In the genomic region with DNA sequence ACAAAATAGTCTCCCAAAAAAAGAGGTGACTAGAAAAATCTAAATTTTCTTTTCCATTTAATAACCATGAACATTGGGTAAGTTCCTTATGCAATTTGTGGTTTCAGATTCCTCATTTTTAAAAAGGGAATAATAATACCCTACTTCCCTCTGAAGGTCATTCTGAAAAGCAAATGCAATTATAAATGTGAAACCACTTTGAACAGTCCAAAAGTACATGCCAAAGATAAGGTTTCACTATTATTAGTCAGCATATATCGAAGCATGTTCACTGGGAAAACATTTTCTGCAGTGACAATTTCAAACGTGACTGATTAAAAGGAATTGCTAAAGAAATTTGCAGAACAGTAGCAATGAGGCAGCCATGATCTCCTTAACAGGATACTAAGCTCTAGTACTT, we compare ENCODE assay signal across 10 cellular contexts.
DNase-seq lines count a peak whose midpoint lies in the region; ATAC-seq and TF ChIP-seq lines count a peak whose summit lies in the region.
"Had no signal": no experiment of that assay in that cellular context is flagged by ENCODE, and none has a peak within 500 bp of the region (broad histone marks: within the 10 kb centered on the region; RNA-seq: fewer than 3 reads in every experiment).

No MANE protein-coding gene starts in this region.

- no peak for DNase-seq in Right ventricle myocardium superior
- DNase-seq in Right ventricle myocardium inferior (ENCODE audit: missing footprints): no peak
- peak; percentile 50 for DNase-seq in SK-N-MC (ENCODE audit: low read depth, low spot score)
- peak; percentile 72 to 81 for DNase-seq in foreskin fibroblast
- no peak for DNase-seq in vagina (ENCODE audit: extremely low spot score in 2 of 2)
- DNase-seq in DMS114 treated with DMSO at 0.1 percent for 48 hours (lab: John Stamatoyannopoulos, UW; ENCODE audit: unreplicated experiment): no peak
- DNase-seq in immature natural killer cell: no peak
- DNase-seq: activated CD8-positive, alpha-beta memory T cell treated with anti-CD3 and anti-CD28 coated beads, Interleukin-2, amount 10 ng/mL, durations not matched to agents 7 days and 5 days had no signal

- intact Hi-C loops in Right ventricle myocardium superior (cut with DNase I): no loop called here
- intact Hi-C loops in Right ventricle myocardium inferior (cut with DNase I): no loop called here
- intact Hi-C loops in vagina (cut with DNase I): no loop called here

- no peak overlapping the region for H3K4me3 Mint-ChIP-seq in immature natural killer cell
- H3K4me3 Mint-ChIP-seq: activated CD8-positive, alpha-beta memory T cell treated with anti-CD3 and anti-CD28 coated beads, Interleukin-2, amount 10 ng/mL, durations not matched to agents 7 days and 5 days had no signal

- H3K4me1 ChIP-seq in vagina: peaks cover 17% of the 10 kb centered on the region
- H3K4me1 ChIP-seq: BLaER1 had no signal

- TF ChIP-seq CTCF in foreskin fibroblast (IDR thresholded peaks at IDR 0.05; ENCODE audit: low read depth, low read length) (no peak), vagina (IDR thresholded peaks at IDR 0.05) (no peak)

- TF ChIP-seq POLR2A in vagina (IDR thresholded peaks at IDR 0.05): no peak

- no peaks in the 10 kb centered on the region for H3K27me3 ChIP-seq in vagina
- H3K27me3 ChIP-seq: BLaER1 had no signal

- H3K9me3 ChIP-seq in SK-N-MC (ENCODE audit: low read depth, low read length) (no peaks in the 10 kb centered on the region), vagina (no peaks in the 10 kb centered on the region)
- H3K9me3 ChIP-seq: BLaER1 had no signal

- no peak overlapping the region for H3K27ac Mint-ChIP-seq in immature natural killer cell
- H3K27ac Mint-ChIP-seq: activated CD8-positive, alpha-beta memory T cell treated with anti-CD3 and anti-CD28 coated beads, Interleukin-2, amount 10 ng/mL, durations not matched to agents 7 days and 5 days had no signal

- no peaks in the 10 kb centered on the region for H3K36me3 Mint-ChIP-seq in immature natural killer cell
- H3K36me3 Mint-ChIP-seq: activated CD8-positive, alpha-beta memory T cell treated with anti-CD3 and anti-CD28 coated beads, Interleukin-2, amount 10 ng/mL, durations not matched to agents 7 days and 5 days had no signal

- H3K27ac ChIP-seq in SK-N-MC: peak overlapping the region; percentile 78
- peak overlapping the region; percentile 33 for H3K27ac ChIP-seq in vagina
- H3K27ac ChIP-seq: BLaER1 had no signal

- H3K36me3 ChIP-seq in SK-N-MC (ENCODE audit: insufficient read depth, low read length): no peaks in the 10 kb centered on the region
- H3K36me3 ChIP-seq in vagina: no peaks in the 10 kb centered on the region
- H3K36me3 ChIP-seq: BLaER1 had no signal

- H3K27me3 Mint-ChIP-seq in immature natural killer cell (ENCODE audit: low read depth in 3 of 3): peaks cover 0 to 4% (median 0%) of the 10 kb centered on the region in 3 donors

- peak; percentile 51 for ATAC-seq in Right ventricle myocardium superior (ENCODE audit: poor library complexity)
- no peak for ATAC-seq in Right ventricle myocardium inferior
- no peak for ATAC-seq in HG02642 (IDR thresholded peaks at IDR 0.05; ENCODE audit: poor library complexity, unreplicated experiment)
- ATAC-seq: activated CD8-positive, alpha-beta memory T cell treated with anti-CD3 and anti-CD28 coated beads, Interleukin-2, amount 10 ng/mL, durations not matched to agents 7 days and 5 days had no signal

- no peak overlapping the region for H3K9ac ChIP-seq in SK-N-MC (ENCODE audit: insufficient read length)
- H3K9ac ChIP-seq: BLaER1 had no signal

- peak overlapping the region; percentile 21; the same call in 1 of the 2 replicates for H3K4me3 ChIP-seq in SK-N-MC
- H3K4me3 ChIP-seq in foreskin fibroblast (ENCODE audit: low read depth in 1 of 2, low read length in 2 of 2): no peak overlapping the region
- H3K4me3 ChIP-seq in vagina: no peak overlapping the region
- H3K4me3 ChIP-seq: BLaER1 had no signal

- H3K9me3 Mint-ChIP-seq in immature natural killer cell: peaks cover 0 to 3% (median 0%) of the 10 kb centered on the region in 6 donors

- H3K4me1 Mint-ChIP-seq in immature natural killer cell: no peaks in the 10 kb centered on the region

Comparison
In these comparisons a context has a peak if more than half of its experiments do, and no peak if none do; other contexts are left out.
1. DNase-seq: peak in SK-N-MC (single experiment) and foreskin fibroblast (2 of 2); none in Right ventricle myocardium superior (single experiment), Right ventricle myocardium inferior (single experiment), vagina (0 of 2), DMS114 treated with DMSO at 0.1 percent for 48 hours (single experiment) and immature natural killer cell (0 of 3).